In genomic region chr6:33391278-33392167, GRCh38 we compare ENCODE assay signal across 8 cellular contexts. TPM values are rescaled to one million over a fixed set of nuclear protein-coding genes. Genes with fewer than 3 reads are reported as not detected.
DNase-seq lines count a peak whose midpoint lies in the region; ATAC-seq, FAIRE-seq and TF ChIP-seq lines count a peak whose summit lies in the region.

A gene with protein sequence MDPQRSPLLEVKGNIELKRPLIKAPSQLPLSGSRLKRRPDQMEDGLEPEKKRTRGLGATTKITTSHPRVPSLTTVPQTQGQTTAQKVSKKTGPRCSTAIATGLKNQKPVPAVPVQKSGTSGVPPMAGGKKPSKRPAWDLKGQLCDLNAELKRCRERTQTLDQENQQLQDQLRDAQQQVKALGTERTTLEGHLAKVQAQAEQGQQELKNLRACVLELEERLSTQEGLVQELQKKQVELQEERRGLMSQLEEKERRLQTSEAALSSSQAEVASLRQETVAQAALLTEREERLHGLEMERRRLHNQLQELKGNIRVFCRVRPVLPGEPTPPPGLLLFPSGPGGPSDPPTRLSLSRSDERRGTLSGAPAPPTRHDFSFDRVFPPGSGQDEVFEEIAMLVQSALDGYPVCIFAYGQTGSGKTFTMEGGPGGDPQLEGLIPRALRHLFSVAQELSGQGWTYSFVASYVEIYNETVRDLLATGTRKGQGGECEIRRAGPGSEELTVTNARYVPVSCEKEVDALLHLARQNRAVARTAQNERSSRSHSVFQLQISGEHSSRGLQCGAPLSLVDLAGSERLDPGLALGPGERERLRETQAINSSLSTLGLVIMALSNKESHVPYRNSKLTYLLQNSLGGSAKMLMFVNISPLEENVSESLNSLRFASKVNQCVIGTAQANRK (plus strand): TSS chr6:33391823. CDS start chr6:33391986, 163 bp downstream.

- no TSS peak for BruUV-seq in HepG2 (replicated peaks; lab: Mats Ljungman, UMichigan)

- no peak; a peak in 1 of 4 replicates for TF ChIP-seq EP300 in HepG2 (IDR thresholded peaks at IDR 0.05; ENCODE audit: low read depth in 2 of 2, low read length in 2 of 2)
- no peak; the same call in 1 of the 2 replicates for TF ChIP-seq EP300 in HepG2 (CRISPR knock-in tag; IDR thresholded peaks at IDR 0.05; ENCODE audit: borderline replicate concordance)

- H3K27ac ChIP-seq in HepG2 (ENCODE audit: extremely low read length, insufficient read depth, low read length) = peak within 1 kb of the TSS; percentile 82

- H3K36me3 Mint-ChIP-seq in CD14-positive monocyte = peaks cover 4 to 8% of the 10 kb centered on the region in 2 donors

- peak within 1 kb of the TSS; percentile 80 to 87 for H3K4me3 Mint-ChIP-seq in CD14-positive monocyte

- no peaks in the 10 kb centered on the region for H3K9me3 Mint-ChIP-seq in CD14-positive monocyte

- in situ Hi-C loops in HepG2 (cut with HindIII; ENCODE audit: extremely low pct_ligation_motif_present, low pct_unique_long_range_greater_than_20kb) = no loop called here

- H3K4me3 ChIP-seq in HepG2 (replicated peaks in 1 of 3; ENCODE audit: insufficient read depth in 1 of 3, low read depth in 2 of 3, low read length in 3 of 3) = peak within 1 kb of the TSS; percentile 83 to 95 (median 90)

- ATAC-seq in GM19351 (IDR thresholded peaks at IDR 0.05; ENCODE audit: unreplicated experiment) (peak; percentile 86), HG03558 (IDR thresholded peaks at IDR 0.05; ENCODE audit: extremely low read depth, unreplicated experiment) (peak; percentile 58), HepG2 (peak; percentile 97)

- peak; percentile 93 for FAIRE-seq in HepG2 (lab: Jason Lieb, UNC)

- POLR2A ChIA-PET in HepG2 (lab: Yijun Ruan, JAX) = interaction anchor here (1.0 to 1.5 kb wide), 5 partner anchors 19 to 120 kb away, joined by 4 to 8 read pairs (median 5); partner anchors contain the start of genes CUTA, PHF1, RPS18 and VPS52

- H3K27ac Mint-ChIP-seq in CD14-positive monocyte = peak within 1 kb of the TSS; percentile 85 to 95 (median 94)

- H3K36me3 ChIP-seq in HepG2 (replicated peaks in 1 of 2; ENCODE audit: control insufficient read depth in 1 of 2, insufficient read depth in 2 of 2, low read length in 2 of 2) = no peaks in the 10 kb centered on the region; a peak in 1 of 5 replicates

- peak within 1 kb of the TSS; percentile 90 for H3K9ac ChIP-seq in HepG2 (ENCODE audit: insufficient read depth, low read depth, low read length)

- CTCF ChIA-PET in HepG2 (lab: Yijun Ruan, JAX; ENCODE audit: low intra/inter-chr PET ratio, low total read pairs) = interaction anchor here (1.0 to 1.5 kb wide), 3 partner anchors 35 to 111 kb away, joined by 3 to 19 read pairs (median 5); no protein-coding TSS in a partner anchor

- H3K9me3 ChIP-seq in HepG2 (ENCODE audit: low read length) = no peaks in the 10 kb centered on the region

- no peaks in the 10 kb centered on the region; a peak in 1 of 5 replicates for H3K27me3 ChIP-seq in HepG2 (ENCODE audit: control insufficient read depth in 1 of 2, insufficient read depth in 2 of 2, low read length in 2 of 2)

- DNase-seq in CD14-positive monocyte (ENCODE audit: low spot score) (peak; percentile 99), NCI-H748 treated with DMSO at 0.1 percent for 48 hours (lab: John Stamatoyannopoulos, UW) (peak; percentile 100), dermis blood vessel endothelial cell (peak; percentile 100), HepG2 (ENCODE audit: low spot score) (peak; percentile 100)
- peak; percentile 98 for DNase-seq in activated CD4-positive, alpha-beta T cell treated with anti-CD3 and anti-CD28 coated beads, Interleukin-2, amount 50 U/mL, for 4 hours
- DNase-seq in stimulated activated CD4-positive, alpha-beta T cell treated with anti-CD3 and anti-CD28 coated beads, Interleukin-4, amount 100 ng/mL, for 24 hours = peak; percentile 99

- peak; percentile 68 to 81 for TF ChIP-seq POLR2A in HepG2 (IDR thresholded peaks at IDR 0.05; ENCODE audit: insufficient read depth in 1 of 2, low read depth in 2 of 2, low read length in 2 of 2)

- intact Hi-C loops in CD14-positive monocyte (cut with micrococcal nuclease) = loop anchor here in 1 of 2 donors (1.0 to 10.0 kb wide), 2 partner anchors 20 to 97 kb away; partner anchors contain the start of genes PHF1 and RGL2
- intact Hi-C loops in HepG2 (cut with micrococcal nuclease; ENCODE audit: unreplicated experiment) = loop anchor here (1.0 to 5.0 kb wide), 5 partner anchors 19 to 194 kb away; partner anchors contain the start of gene CUTA

- H3K4me1 ChIP-seq in HepG2 (ENCODE audit: insufficient read depth, low read length) = peaks cover 49% of the 10 kb centered on the region

- peaks cover 39% of the 10 kb centered on the region for H3K4me1 Mint-ChIP-seq in CD14-positive monocyte

- peak; percentile 90 for TF ChIP-seq RAD21 in HepG2 (CRISPR knock-in tag; IDR thresholded peaks at IDR 0.05)

- no peaks in the 10 kb centered on the region for H4K20me1 ChIP-seq in HepG2 (ENCODE audit: insufficient read depth, low read length)

- peaks cover 48% of the 10 kb centered on the region for H3K79me2 ChIP-seq in HepG2 (ENCODE audit: insufficient read depth, low read length)

- peaks cover 0 to 1% (median 0%) of the 10 kb centered on the region in 3 donors for H3K27me3 Mint-ChIP-seq in CD14-positive monocyte (ENCODE audit: low read depth in 3 of 3)

- WGBS in HepG2 (ENCODE audit: low lambda C conversion rate) = 2% methylated on average over 53 of the region's 90 CpGs

- peak within 1 kb of the TSS; percentile 97 for H2AFZ ChIP-seq in HepG2 (ENCODE audit: low read length)

- TF ChIP-seq CTCF in CD14-positive monocyte (IDR thresholded peaks at IDR 0.05) (peak; percentile 94), HepG2 (CRISPR knock-in tag; IDR thresholded peaks at IDR 0.05) (peak; percentile 100)

- peak within 1 kb of the TSS; percentile 80 for H3K4me2 ChIP-seq in HepG2 (ENCODE audit: low read depth, low read length)

TF ChIP-seq in HepG2, 621 proteins besides CTCF, POLR2A, EP300 and RAD21 (continues in another document):
- TF ChIP-seq CBFB (CRISPR knock-in tag; IDR thresholded peaks at IDR 0.05) (peak; percentile 61; the same call in 1 of the 2 replicates), ZNF709 (CRISPR knock-in tag; IDR thresholded peaks at IDR 0.05) (peak; percentile 93; the same call in 1 of the 2 replicates), TOPORS (CRISPR knock-in tag; IDR thresholded peaks at IDR 0.05) (peak; percentile 96), MED13 (CRISPR knock-in tag; IDR thresholded peaks at IDR 0.05) (peak; percentile 84; the same call in 1 of the 2 replicates), ZNF780A (CRISPR knock-in tag; IDR thresholded peaks at IDR 0.05) (0 out of 2 replicates have a peak, but pooled peaks have one; percentile 90), ZNF552 (CRISPR knock-in tag; IDR thresholded peaks at IDR 0.05; ENCODE audit: borderline replicate concordance) (peak; percentile 69; the same call in 1 of the 2 replicates), CCDC6 (CRISPR knock-in tag; IDR thresholded peaks at IDR 0.05) (peak; percentile 88), FOXA1 (IDR thresholded peaks at IDR 0.05) (no peak), FOXA1 (CRISPR knock-in tag; IDR thresholded peaks at IDR 0.05) (peak; percentile 52), ZNF567 (CRISPR knock-in tag; IDR thresholded peaks at IDR 0.05; ENCODE audit: borderline replicate concordance) (peak; percentile 39; the same call in 1 of the 2 replicates), ZNF710 (CRISPR knock-in tag; IDR thresholded peaks at IDR 0.05; ENCODE audit: borderline replicate concordance) (0 out of 2 replicates have a peak, but pooled peaks have one; percentile 29), FOXA3 (CRISPR knock-in tag; IDR thresholded peaks at IDR 0.05) (peak; percentile 68), NCOA2 (CRISPR knock-in tag; IDR thresholded peaks at IDR 0.05) (peak; percentile 31; the same call in 1 of the 2 replicates)

RNA-seq across cellular contexts. Expression of the gene that starts here (rescaled TPM):
- polyA plus RNA-seq in CD14-positive monocyte (under 1 TPM; 0.14 to 0.68 TPM), HepG2 (2011; rRNA removed) (20.4 and 25.0 TPM in 2 replicates)
- total RNA-seq in dermis blood vessel endothelial cell (12.4 and 34.3 TPM in 2 replicates), HepG2 (2016; rRNA removed; fragmentation: Illumina TruSeq; extraction: Trizol) (45.5 and 47.6 TPM in 2 replicates)
- total RNA-seq in HepG2 (2016; cell fraction: cytosol; rRNA removed; fragmentation: Illumina TruSeq; extraction: Trizol; ENCODE audit: low read depth) = 7.7 and 8.2 TPM in 2 replicates
- 43.2 and 48.8 TPM in 2 replicates for total RNA-seq in HepG2 (2016; cell fraction: insoluble cytoplasmic fraction; rRNA removed; fragmentation: Illumina TruSeq; extraction: Trizol)
- 18.6 and 22.9 TPM in 2 replicates for total RNA-seq in HepG2 (2016; cell fraction: membrane; rRNA removed; fragmentation: Illumina TruSeq; extraction: Trizol)
- 40.9 and 44.4 TPM in 2 replicates for total RNA-seq in HepG2 (2016; cell fraction: nucleus; rRNA removed; fragmentation: Illumina TruSeq; extraction: Trizol)
- polyA plus RNA-seq in HepG2 (2011; cell fraction: cytosol; rRNA removed) = 12.6 and 23.6 TPM in 2 replicates
- polyA plus RNA-seq in HepG2 (2011; cell fraction: nucleus; rRNA removed) = 42.5 and 71.9 TPM in 2 replicates
- polyA plus RNA-seq in HepG2 (2012) = 13.7 and 21.2 TPM in 2 replicates
- 3.3 and 3.9 TPM in 2 replicates for polyA plus RNA-seq in HepG2 (2016; cell fraction: cytosol; fragmentation: Illumina TruSeq; extraction: Trizol; ENCODE audit: low read depth)
- polyA plus RNA-seq in HepG2 (2016; cell fraction: insoluble cytoplasmic fraction; fragmentation: Illumina TruSeq; extraction: Trizol; ENCODE audit: low read depth) = 50.9 and 58.4 TPM in 2 replicates
- 6.2 and 7.1 TPM in 2 replicates for polyA plus RNA-seq in HepG2 (2016; cell fraction: membrane; fragmentation: Illumina TruSeq; extraction: Trizol; ENCODE audit: low read depth)
- polyA plus RNA-seq in HepG2 (2016; cell fraction: nucleus; fragmentation: Illumina TruSeq; extraction: Trizol; ENCODE audit: insufficient read depth, low read depth) = 83.2 and 93.0 TPM in 2 replicates
- polyA minus RNA-seq in HepG2 (2011; rRNA and poly(A)+ RNA removed; ENCODE audit: low replicate concordance) = 36.0 and 106 TPM in 2 replicates
- polyA minus RNA-seq in HepG2 (2011; cell fraction: cytosol; rRNA and poly(A)+ RNA removed) = 8.9 and 14.8 TPM in 2 replicates
- polyA minus RNA-seq in HepG2 (2011; cell fraction: nucleus; rRNA and poly(A)+ RNA removed) = 35.4 and 47.3 TPM in 2 replicates

Comparison
In these comparisons a context has a peak if more than half of its experiments do, and no peak if none do; other contexts are left out.
1. Peak in every context shown above with its lines: DNase-seq, ATAC-seq, H3K4me3 ChIP-seq and H3K27ac ChIP-seq.
2. Peak in DNase-seq in CD14-positive monocyte; RNA of the gene not detected or under 1 TPM.